In genomic region chr1:175725684-175726083, GRCh38 we compare ENCODE assay signal across 11 cellular contexts. TPM values are rescaled to one million over a fixed set of nuclear protein-coding genes. Genes with fewer than 3 reads are reported as not detected.
DNase-seq lines count a peak whose midpoint lies in the region; FAIRE-seq and TF ChIP-seq lines count a peak whose summit lies in the region.
"Had no signal": no experiment of that assay in that cellular context is flagged by ENCODE, and none has a peak within 500 bp of the region (broad histone marks: within the 10 kb centered on the region; RNA-seq: fewer than 3 reads in every experiment).

No MANE protein-coding gene starts in this region.

- TF ChIP-seq EP300 in ovary (IDR thresholded peaks at IDR 0.05): no peak

- H3K27ac ChIP-seq in small intestine (ENCODE audit: low read depth in 1 of 2, low read length in 1 of 2) (no peak overlapping the region), thyroid gland (no peak overlapping the region), ovary (no peak overlapping the region), coronary artery (no peak overlapping the region)

- 27 to 38% (median 35%) methylated on average over 4 of the region's 4 CpGs for WGBS in small intestine, 3 donors
- 28 to 36% methylated on average over 4 of the region's 4 CpGs for WGBS in thyroid gland, 2 donors
- 32 to 34% (median 33%) methylated on average over 4 of the region's 4 CpGs for WGBS in ovary, 3 donors

- POLR2A ChIA-PET in activated CD4-positive, alpha-beta memory T cell treated with anti-CD3 and anti-CD28 coated beads, Interleukin-2, amount 10 ng/mL, durations not matched to agents 7 days and 5 days (lab: Charles Lee): no interaction called here
- POLR2A ChIA-PET in activated CD4-positive, alpha-beta memory T cell treated with anti-CD3 and anti-CD28 coated beads for 36 hours (lab: Charles Lee): no interaction called here

- no peak overlapping the region for H3K27ac Mint-ChIP-seq in activated CD4-positive, alpha-beta memory T cell treated with anti-CD3 and anti-CD28 coated beads, Interleukin-2, amount 10 ng/mL, durations not matched to agents 7 days and 5 days
- no peak overlapping the region for H3K27ac Mint-ChIP-seq in activated CD4-positive, alpha-beta memory T cell treated with anti-CD3 and anti-CD28 coated beads for 36 hours
- H3K27ac Mint-ChIP-seq: B cell; dendritic cell treated with granulocyte-macrophage colony-stimulating factor and Interleukin-4, amounts not matched to agents 40 ng/mL and 50 ng/mL, for 4 days had no signal

- no peaks in the 10 kb centered on the region for H3K36me3 Mint-ChIP-seq in activated CD4-positive, alpha-beta memory T cell treated with anti-CD3 and anti-CD28 coated beads, Interleukin-2, amount 10 ng/mL, durations not matched to agents 7 days and 5 days (ENCODE audit: low read depth)
- H3K36me3 Mint-ChIP-seq in activated CD4-positive, alpha-beta memory T cell treated with anti-CD3 and anti-CD28 coated beads for 36 hours: no peaks in the 10 kb centered on the region

- no peaks in the 10 kb centered on the region for H3K9me3 Mint-ChIP-seq in activated CD4-positive, alpha-beta memory T cell treated with anti-CD3 and anti-CD28 coated beads, Interleukin-2, amount 10 ng/mL, durations not matched to agents 7 days and 5 days
- no peaks in the 10 kb centered on the region for H3K9me3 Mint-ChIP-seq in activated CD4-positive, alpha-beta memory T cell treated with anti-CD3 and anti-CD28 coated beads for 36 hours
- H3K9me3 Mint-ChIP-seq: dendritic cell treated with granulocyte-macrophage colony-stimulating factor and Interleukin-4, amounts not matched to agents 40 ng/mL and 50 ng/mL, for 4 days had no signal

- no peaks in the 10 kb centered on the region for H3K4me1 Mint-ChIP-seq in activated CD4-positive, alpha-beta memory T cell treated with anti-CD3 and anti-CD28 coated beads, Interleukin-2, amount 10 ng/mL, durations not matched to agents 7 days and 5 days
- no peaks in the 10 kb centered on the region for H3K4me1 Mint-ChIP-seq in activated CD4-positive, alpha-beta memory T cell treated with anti-CD3 and anti-CD28 coated beads for 36 hours (ENCODE audit: low read depth)
- H3K4me1 Mint-ChIP-seq: B cell had no signal

- H3K27me3 ChIP-seq in small intestine (ENCODE audit: control insufficient read depth in 2 of 2, insufficient read depth in 2 of 2, low read length in 2 of 2) (no peaks in the 10 kb centered on the region), thyroid gland (no peaks in the 10 kb centered on the region), ovary (no peaks in the 10 kb centered on the region)

- FAIRE-seq in small intestine (lab: Jason Lieb, UNC): no peak

- CTCF ChIA-PET in activated CD4-positive, alpha-beta memory T cell treated with anti-CD3 and anti-CD28 coated beads, Interleukin-2, amount 10 ng/mL, durations not matched to agents 7 days and 5 days (lab: Charles Lee): no interaction called here
- CTCF ChIA-PET in activated CD4-positive, alpha-beta memory T cell treated with anti-CD3 and anti-CD28 coated beads for 36 hours (lab: Charles Lee): no interaction called here

- H3K36me3 ChIP-seq in small intestine (ENCODE audit: control insufficient read depth in 2 of 2, insufficient read depth in 2 of 2, low read length in 2 of 2) (no peaks in the 10 kb centered on the region), thyroid gland (no peaks in the 10 kb centered on the region), ovary (no peaks in the 10 kb centered on the region)

- TF ChIP-seq CTCF in thyroid gland (IDR thresholded peaks at IDR 0.05) (no peak), ovary (IDR thresholded peaks at IDR 0.05) (no peak), coronary artery (IDR thresholded peaks at IDR 0.05) (no peak)

- intact Hi-C loops in activated CD4-positive, alpha-beta memory T cell treated with anti-CD3 and anti-CD28 coated beads for 36 hours (cut with micrococcal nuclease): no loop called here
- intact Hi-C loops in thyroid gland (cut with DNase I) (no loop called here), ovary (cut with DNase I) (no loop called here)

- no peak for TF ChIP-seq POLR2A in thyroid gland (IDR thresholded peaks at IDR 0.05)
- TF ChIP-seq POLR2A in ovary (IDR thresholded peaks at IDR 0.05): no peak

- no peaks in the 10 kb centered on the region for H3K4me1 ChIP-seq in small intestine (ENCODE audit: control insufficient read depth in 2 of 2, insufficient read depth in 1 of 2, low read depth in 1 of 2, low read length in 1 of 2)
- no peaks in the 10 kb centered on the region for H3K4me1 ChIP-seq in thyroid gland
- H3K4me1 ChIP-seq in ovary (ENCODE audit: insufficient read depth): no peaks in the 10 kb centered on the region

- no peak overlapping the region for H3K4me3 Mint-ChIP-seq in activated CD4-positive, alpha-beta memory T cell treated with anti-CD3 and anti-CD28 coated beads, Interleukin-2, amount 10 ng/mL, durations not matched to agents 7 days and 5 days
- no peak overlapping the region for H3K4me3 Mint-ChIP-seq in activated CD4-positive, alpha-beta memory T cell treated with anti-CD3 and anti-CD28 coated beads for 36 hours
- H3K4me3 Mint-ChIP-seq: B cell; dendritic cell treated with granulocyte-macrophage colony-stimulating factor and Interleukin-4, amounts not matched to agents 40 ng/mL and 50 ng/mL, for 4 days had no signal

- H3K9me3 ChIP-seq in small intestine (ENCODE audit: control insufficient read depth, low read depth): no peaks in the 10 kb centered on the region
- H3K9me3 ChIP-seq in thyroid gland: no peaks in the 10 kb centered on the region
- no peaks in the 10 kb centered on the region for H3K9me3 ChIP-seq in ovary

- H3K4me3 ChIP-seq in small intestine (ENCODE audit: low read depth in 1 of 2, low read length in 2 of 2) (no peak overlapping the region), thyroid gland (replicated peaks in 1 of 3) (no peak overlapping the region), ovary (no peak overlapping the region), coronary artery (no peak overlapping the region)

- no peaks in the 10 kb centered on the region for H3K27me3 Mint-ChIP-seq in activated CD4-positive, alpha-beta memory T cell treated with anti-CD3 and anti-CD28 coated beads, Interleukin-2, amount 10 ng/mL, durations not matched to agents 7 days and 5 days
- peaks cover 14% of the 10 kb centered on the region for H3K27me3 Mint-ChIP-seq in activated CD4-positive, alpha-beta memory T cell treated with anti-CD3 and anti-CD28 coated beads for 36 hours

- peak; percentile 24 for DNase-seq in activated CD4-positive, alpha-beta memory T cell treated with anti-CD3 and anti-CD28 coated beads, Interleukin-2, amount 10 ng/mL, durations not matched to agents 7 days and 5 days
- no peak for DNase-seq in activated CD4-positive, alpha-beta memory T cell treated with anti-CD3 and anti-CD28 coated beads for 36 hours
- DNase-seq in RPMI8226: peak; percentile 63
- peak; percentile 2 for DNase-seq in fibroblast of peridontal ligament (ENCODE audit: extremely low read depth)
- DNase-seq in small intestine: peak; percentile 5
- no peak for DNase-seq in thyroid gland
- DNase-seq in ovary: no peak
- DNase-seq in coronary artery (ENCODE audit: low spot score): no peak
- DNase-seq: stimulated activated CD4-positive, alpha-beta T cell treated with anti-CD3 and anti-CD28 coated beads, Interleukin-4, amount 100 ng/mL, for 24 hours had no signal

RNA-seq across cellular contexts. Expression of gene TNR, which starts 17.7 kb away (rescaled TPM):
- not detected for total RNA-seq in activated CD4-positive, alpha-beta memory T cell treated with anti-CD3 and anti-CD28 coated beads, Interleukin-2, amount 10 ng/mL, durations not matched to agents 7 days and 5 days
- not detected for total RNA-seq in activated CD4-positive, alpha-beta memory T cell treated with anti-CD3 and anti-CD28 coated beads for 36 hours
- polyA plus RNA-seq in small intestine: under 1 TPM in 1 of 3 donors, not detected in 2; 0.03 TPM
- under 1 TPM in 3 of 4 donors, not detected in 1; under 0.01 to 0.78 (median 0.21) TPM for total RNA-seq in thyroid gland
- not detected for total RNA-seq in ovary
- polyA plus RNA-seq in ovary: not detected

Comparison
In these comparisons a context has a peak if more than half of its experiments do, and no peak if none do; other contexts are left out.
1. DNase-seq: peak in activated CD4-positive, alpha-beta memory T cell treated with anti-CD3 and anti-CD28 coated beads, Interleukin-2, amount 10 ng/mL, durations not matched to agents 7 days and 5 days (single experiment), RPMI8226 (single experiment), fibroblast of peridontal ligament (single experiment) and small intestine (single experiment); none in activated CD4-positive, alpha-beta memory T cell treated with anti-CD3 and anti-CD28 coated beads for 36 hours (single experiment), thyroid gland (0 of 2), ovary (0 of 5) and coronary artery (single experiment).